Comparison of ENCODE assay signal across 8 cellular contexts in genomic region chr19:49489601-49490167, GRCh38. TPM values are rescaled to one million over a fixed set of nuclear protein-coding genes. Genes with fewer than 3 reads are reported as not detected.
DNase-seq lines count a peak whose midpoint lies in the region; ATAC-seq, FAIRE-seq and TF ChIP-seq lines count a peak whose summit lies in the region.

No MANE protein-coding gene starts in this region.

- peaks cover 30 to 50% of the 10 kb centered on the region in 2 donors for H3K36me3 Mint-ChIP-seq in activated T-cell treated with anti-CD3 and anti-CD28 coated beads, Interleukin-2, amount 50 U/mL, for 72 hours (ENCODE audit: insufficient read depth in 2 of 2)

- H3K27ac ChIP-seq in kidney (ENCODE audit: low read depth in 2 of 2, low read length in 2 of 2) (peak overlapping the region in 1 of 2 donors; percentile 40), transverse colon (peak overlapping the region; percentile 93 to 97 (median 94))

- TF ChIP-seq POLR2A in transverse colon (IDR thresholded peaks at IDR 0.05), result no peak

- peak overlapping the region; percentile 94 for H3K27ac Mint-ChIP-seq in activated T-cell treated with anti-CD3 and anti-CD28 coated beads, Interleukin-2, amount 50 U/mL, for 72 hours

- H3K27me3 Mint-ChIP-seq in activated T-cell treated with anti-CD3 and anti-CD28 coated beads, Interleukin-2, amount 50 U/mL, for 72 hours (ENCODE audit: low read depth), result no peaks in the 10 kb centered on the region

- H3K9ac ChIP-seq in kidney (ENCODE audit: low read length in 2 of 2), result peak overlapping the region; percentile 26 to 100

- FAIRE-seq in kidney (lab: Jason Lieb, UNC), result no peak

- peaks cover 39% of the 10 kb centered on the region for H3K4me1 Mint-ChIP-seq in activated T-cell treated with anti-CD3 and anti-CD28 coated beads, Interleukin-2, amount 50 U/mL, for 72 hours (ENCODE audit: low read depth)

- 44 to 60% methylated on average over 1 to 15 of the region's 15 CpGs for WGBS in transverse colon (ENCODE audit: low coverage in 1 of 2), 2 donors

- H3K36me3 ChIP-seq in kidney (ENCODE audit: control insufficient read depth in 1 of 2, insufficient read depth in 2 of 2, low read length in 2 of 2) (peaks cover 33 to 34% of the 10 kb centered on the region in 2 donors), transverse colon (peaks cover 0 to 34% (median 19%) of the 10 kb centered on the region in 4 donors)

- no peak for TF ChIP-seq EP300 in transverse colon (IDR thresholded peaks at IDR 0.05; ENCODE audit: low read depth)

- no peaks in the 10 kb centered on the region for H3K9me3 Mint-ChIP-seq in activated T-cell treated with anti-CD3 and anti-CD28 coated beads, Interleukin-2, amount 50 U/mL, for 72 hours

- in situ Hi-C loops in transverse colon (cut with MboI; ENCODE audit: low pct_ligation_motif_present in 1 of 4, low pct_unique_long_range_greater_than_20kb in 1 of 4, low sequenced_read_pairs in 3 of 4), result loop anchor here in 1 of 4 donors (25.0 kb wide), 1 partner anchor 373 kb away; the partner anchor contains the start of genes PNKP and PTOV1

- H3K4me1 ChIP-seq in kidney (ENCODE audit: control insufficient read depth in 1 of 2, insufficient read depth in 1 of 2, low read depth in 1 of 2, low read length in 2 of 2), result peaks cover 10 to 21% of the 10 kb centered on the region in 2 donors
- H3K4me1 ChIP-seq in transverse colon, result peaks cover 18 to 32% (median 25%) of the 10 kb centered on the region in 4 donors

- no peaks in the 10 kb centered on the region for H3K27me3 ChIP-seq in transverse colon

- peak overlapping the region; percentile 99 for H3K4me3 ChIP-seq in kidney (ENCODE audit: low read length in 2 of 2)
- H3K4me3 ChIP-seq in transverse colon, result peak overlapping the region in 2 of 4 donors; percentile 67 to 88

- DNase-seq in stimulated activated CD4-positive, alpha-beta T cell treated with anti-CD3 and anti-CD28 coated beads, Interleukin-15, amount 100 ng/mL, for 24 hours, result peak; percentile 61
- no peak for DNase-seq in stimulated activated CD4-positive, alpha-beta T cell treated with anti-CD3 and anti-CD28 coated beads, Interleukin-12 subunit alpha, Interleukin-12 subunit beta, amount 100 ng/mL, for 4 hours
- DNase-seq in activated T-cell treated with anti-CD3 and anti-CD28 coated beads, Interleukin-2, amount 50 U/mL, for 72 hours, result peak in 1 of 2 donors; percentile 60
- DNase-seq in kidney (no peak), transverse colon (no peak), NCI-H524 treated with DMSO at 0.1 percent for 48 hours (lab: John Stamatoyannopoulos, UW) (no peak), A172 (ENCODE audit: low spot score) (no peak)

- intact Hi-C loops in kidney (cut with DNase I) (no loop called here), transverse colon (cut with DNase I; ENCODE audit: low total_unique reads) (no loop called here)

- peak in 1 of 2 donors; percentile 21 for ATAC-seq in activated T-cell treated with anti-CD3 and anti-CD28 coated beads, Interleukin-2, amount 50 U/mL, for 72 hours (replicated peaks in 1 of 2)
- ATAC-seq in GM19328 (IDR thresholded peaks at IDR 0.05; ENCODE audit: unreplicated experiment), result no peak

- peak overlapping the region; percentile 96 to 97 for H3K4me3 Mint-ChIP-seq in activated T-cell treated with anti-CD3 and anti-CD28 coated beads, Interleukin-2, amount 50 U/mL, for 72 hours

- H3K9me3 ChIP-seq in kidney (ENCODE audit: control insufficient read depth in 1 of 2, low read length in 2 of 2) (no peaks in the 10 kb centered on the region), transverse colon (no peaks in the 10 kb centered on the region)

- TF ChIP-seq CTCF in kidney (IDR thresholded peaks at IDR 0.05; ENCODE audit: borderline replicate concordance, extremely low read depth, insufficient read depth), result no peak
- peak in 3 of 5 experiments; percentile 21 to 31 (median 27) for TF ChIP-seq CTCF in transverse colon (IDR thresholded peaks at IDR 0.05)

RNA-seq across cellular contexts. Expression of gene RPL13A, which starts 2.3 kb away (rescaled TPM):
- total RNA-seq in activated T-cell treated with anti-CD3 and anti-CD28 coated beads, Interleukin-2, amount 50 U/mL, for 72 hours, result 1,000 to 10,000 TPM; 4,603 to 5,026 TPM
- total RNA-seq in kidney, result 2,090 TPM
- 3,309 TPM for polyA plus RNA-seq in kidney (ENCODE audit: insufficient read depth, low read depth, low replicate concordance)
- total RNA-seq in transverse colon, result 1,000 to 10,000 TPM; 1,219 to 2,956 (median 2,884) TPM
- 1,452 and 1,525 TPM in 2 replicates for total RNA-seq in A172 (2014; rRNA removed; shearing (Covaris generic))

RNA-seq across cellular contexts. Expression of gene RPS11, which starts 6.5 kb away (rescaled TPM):
- 1,000 to 10,000 TPM; 2,679 to 2,721 TPM for total RNA-seq in activated T-cell treated with anti-CD3 and anti-CD28 coated beads, Interleukin-2, amount 50 U/mL, for 72 hours
- total RNA-seq in kidney, result 1,449 TPM
- 3,462 TPM for polyA plus RNA-seq in kidney (ENCODE audit: insufficient read depth, low read depth, low replicate concordance)
- total RNA-seq in transverse colon, result 1,000 to 10,000 TPM; 1,601 to 4,774 (median 2,823) TPM
- total RNA-seq in A172 (2014; rRNA removed; shearing (Covaris generic)), result 2,104 and 3,140 TPM in 2 replicates

RNA-seq across cellular contexts. Expression of gene FLT3LG, which starts 15.7 kb away (rescaled TPM):
- 10 to 100 TPM; 69.7 to 76.3 TPM for total RNA-seq in activated T-cell treated with anti-CD3 and anti-CD28 coated beads, Interleukin-2, amount 50 U/mL, for 72 hours
- total RNA-seq in kidney (12.5 TPM), transverse colon (1 to 10 TPM in 2 of 4 donors, under 1 TPM in 1, not detected in 1; 1.00 to 4.0 (median 3.2) TPM)
- 7.4 TPM for polyA plus RNA-seq in kidney (ENCODE audit: insufficient read depth, low read depth, low replicate concordance)
- 4.7 and 6.2 TPM in 2 replicates for total RNA-seq in A172 (2014; rRNA removed; shearing (Covaris generic))

RNA-seq across cellular contexts. Expression of gene FCGRT, which starts 22.8 kb away (rescaled TPM):
- 10 to 100 TPM; 21.2 to 24.1 TPM for total RNA-seq in activated T-cell treated with anti-CD3 and anti-CD28 coated beads, Interleukin-2, amount 50 U/mL, for 72 hours
- total RNA-seq in kidney, result 235 TPM
- 317 TPM for polyA plus RNA-seq in kidney (ENCODE audit: insufficient read depth, low read depth, low replicate concordance)
- 100 to 1,000 TPM; 425 to 562 (median 519) TPM for total RNA-seq in transverse colon
- 0.17 and 0.77 TPM in 2 replicates for total RNA-seq in A172 (2014; rRNA removed; shearing (Covaris generic))

RNA-seq across cellular contexts. Expression of gene ALDH16A1, which starts 36.7 kb away (rescaled TPM):
- 10 to 100 TPM; 21.8 to 23.4 TPM for total RNA-seq in activated T-cell treated with anti-CD3 and anti-CD28 coated beads, Interleukin-2, amount 50 U/mL, for 72 hours
- total RNA-seq in kidney (31.8 TPM), transverse colon (100 to 1,000 TPM in 1 of 4 donors, 10 to 100 TPM in 3; 24.3 to 465 (median 43.1) TPM)
- 26.8 TPM for polyA plus RNA-seq in kidney (ENCODE audit: insufficient read depth, low read depth, low replicate concordance)
- total RNA-seq in A172 (2014; rRNA removed; shearing (Covaris generic)), result 41.6 and 47.0 TPM in 2 replicates
